ENCODE assay signal across 14 cellular contexts in the genomic region with DNA sequence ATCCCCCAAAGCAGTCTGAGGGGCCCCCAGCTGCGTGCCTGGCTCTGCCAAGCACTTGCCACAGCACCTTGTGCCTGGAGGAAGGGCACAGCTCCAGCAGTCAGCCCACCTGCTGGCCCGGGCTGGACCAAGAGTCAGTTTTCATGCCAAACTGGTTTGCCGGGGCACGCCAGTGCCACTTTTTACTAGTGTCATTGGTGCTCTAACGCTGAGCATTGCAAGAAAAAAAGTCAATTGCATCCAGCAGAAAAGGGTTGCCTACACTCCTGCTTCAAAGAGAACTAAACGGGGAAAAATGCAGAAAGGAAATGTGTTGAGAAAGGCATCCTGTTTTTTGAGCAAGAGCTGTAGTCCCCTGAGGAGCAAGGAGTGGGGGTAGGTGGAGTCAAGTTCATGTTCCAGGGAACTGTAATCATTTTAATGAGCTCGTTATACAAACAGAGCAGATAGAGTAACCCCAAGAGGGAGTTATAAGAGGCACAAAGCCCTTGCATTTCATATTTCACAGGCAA.
DNase-seq lines count a peak whose midpoint lies in the region; ATAC-seq, FAIRE-seq and TF ChIP-seq lines count a peak whose summit lies in the region.
"Had no signal": no experiment of that assay in that cellular context is flagged by ENCODE, and none has a peak within 500 bp of the region (broad histone marks: within the 10 kb centered on the region; RNA-seq: fewer than 3 reads in every experiment).

No MANE protein-coding gene starts in this region.

- peak; percentile 32 for DNase-seq in activated CD8-positive, alpha-beta memory T cell treated with anti-CD3 and anti-CD28 coated beads for 24 hours
- no peak for DNase-seq in activated CD8-positive, alpha-beta memory T cell treated with anti-CD3 and anti-CD28 coated beads, Interleukin-2, amount 50 U/mL, for 4 hours
- DNase-seq in RWPE1 (ENCODE audit: low spot score) (no peak), heart left ventricle (no peak), upper lobe of right lung (peak; percentile 78), T-cell (no peak), HTR-8/SVneo (ENCODE audit: insufficient read length, low spot score) (no peak), foreskin fibroblast (no peak)
- DNase-seq: GM23248, NCI-H2081 had no signal

- H3K27me3 Mint-ChIP-seq in T-cell, result peaks cover 19 to 23% of the 10 kb centered on the region in 2 donors

- H3K4me1 Mint-ChIP-seq in T-cell, result peaks cover 0 to 8% (median 5%) of the 10 kb centered on the region in 3 donors
- H3K4me1 Mint-ChIP-seq: stimulated activated effector memory CD8-positive, alpha-beta T cell treated with anti-CD3 and anti-CD28 coated beads, Interleukin-12 subunit alpha, Interleukin-12 subunit beta, amount 100 ng/mL, for 72 hours had no signal

- no peaks in the 10 kb centered on the region for H3K36me3 ChIP-seq in heart left ventricle
- H3K36me3 ChIP-seq in upper lobe of right lung, result no peaks in the 10 kb centered on the region
- H3K36me3 ChIP-seq: SJSA1 had no signal

- H3K9me3 ChIP-seq in heart left ventricle (no peaks in the 10 kb centered on the region), upper lobe of right lung (no peaks in the 10 kb centered on the region)
- H3K9me3 ChIP-seq: SJSA1 had no signal

- peaks cover 0 to 4% (median 0%) of the 10 kb centered on the region in 3 donors for H3K9me3 Mint-ChIP-seq in T-cell
- H3K9me3 Mint-ChIP-seq: activated naive CD4-positive, alpha-beta T cell treated with anti-CD3 and anti-CD28 coated beads, Interleukin-2, amount 50 U/mL, for 24 hours; natural killer cell treated with Interleukin-12 subunit alpha and Interleukin-12 subunit beta and Interleukin-15 and Interleukin-18, amount 100 ng/mL, for 72 hours; stimulated activated effector memory CD8-positive, alpha-beta T cell treated with anti-CD3 and anti-CD28 coated beads, Interleukin-12 subunit alpha, Interleukin-12 subunit beta, amount 100 ng/mL, for 72 hours had no signal

- no peak for TF ChIP-seq CTCF in RWPE1 (conservative IDR thresholded peaks at IDR 0.05; ENCODE audit: low read depth)
- no peak for TF ChIP-seq CTCF in heart left ventricle (IDR thresholded peaks at IDR 0.05)
- no peak for TF ChIP-seq CTCF in upper lobe of right lung (IDR thresholded peaks at IDR 0.05)
- TF ChIP-seq CTCF in foreskin fibroblast (IDR thresholded peaks at IDR 0.05; ENCODE audit: low read depth, low read length), result no peak

- intact Hi-C loops in heart left ventricle (cut with DNase I) (no loop called here), upper lobe of right lung (cut with DNase I) (no loop called here)

- H3K4me3 ChIP-seq in heart left ventricle, result no peak overlapping the region
- no peak overlapping the region for H3K4me3 ChIP-seq in upper lobe of right lung
- H3K4me3 ChIP-seq in foreskin fibroblast (ENCODE audit: low read depth in 1 of 2, low read length in 2 of 2), result no peak overlapping the region
- H3K4me3 ChIP-seq: GM23248, SJSA1 had no signal

- CTCF ChIA-PET in RWPE1 (lab: Yijun Ruan, JAX) (interaction anchor here (0.7 kb wide), 1 partner anchor 57 kb away, joined by 3 read pairs; no protein-coding TSS in a partner anchor), T-cell (lab: Charles Lee) (no interaction called here)

- POLR2A ChIA-PET in RWPE1 (lab: Yijun Ruan, JAX; ENCODE audit: low non-redundant PET) (no interaction called here), T-cell (lab: Charles Lee) (no interaction called here)

- TF ChIP-seq POLR2A in heart left ventricle (IDR thresholded peaks at IDR 0.05), result no peak

- no peak overlapping the region for H3K4me3 Mint-ChIP-seq in T-cell
- H3K4me3 Mint-ChIP-seq: activated naive CD4-positive, alpha-beta T cell treated with anti-CD3 and anti-CD28 coated beads, Interleukin-2, amount 50 U/mL, for 24 hours; natural killer cell treated with Interleukin-12 subunit alpha and Interleukin-12 subunit beta and Interleukin-15 and Interleukin-18, amount 100 ng/mL, for 72 hours; stimulated activated effector memory CD8-positive, alpha-beta T cell treated with anti-CD3 and anti-CD28 coated beads, Interleukin-12 subunit alpha, Interleukin-12 subunit beta, amount 100 ng/mL, for 72 hours had no signal

- H3K27ac Mint-ChIP-seq in T-cell, result no peak overlapping the region
- H3K27ac Mint-ChIP-seq: activated naive CD4-positive, alpha-beta T cell treated with anti-CD3 and anti-CD28 coated beads, Interleukin-2, amount 50 U/mL, for 24 hours; natural killer cell treated with Interleukin-12 subunit alpha and Interleukin-12 subunit beta and Interleukin-15 and Interleukin-18, amount 100 ng/mL, for 72 hours; stimulated activated effector memory CD8-positive, alpha-beta T cell treated with anti-CD3 and anti-CD28 coated beads, Interleukin-12 subunit alpha, Interleukin-12 subunit beta, amount 100 ng/mL, for 72 hours had no signal

- FAIRE-seq in HTR-8/SVneo (lab: Jason Lieb, UNC), result no peak

- 38 to 41% (median 40%) methylated on average over 7 of the region's 7 CpGs for WGBS in heart left ventricle, 4 donors

- peak overlapping the region; percentile 30; the same call in 1 of the 2 replicates for H3K27ac ChIP-seq in RWPE1
- peak overlapping the region in 2 of 12 donors; percentile 7 to 58 for H3K27ac ChIP-seq in heart left ventricle
- H3K27ac ChIP-seq in upper lobe of right lung, result peak overlapping the region; percentile 68
- H3K27ac ChIP-seq: GM23248, SJSA1 had no signal

- H3K36me3 Mint-ChIP-seq in T-cell, result no peaks in the 10 kb centered on the region
- H3K36me3 Mint-ChIP-seq: natural killer cell treated with Interleukin-12 subunit alpha and Interleukin-12 subunit beta and Interleukin-15 and Interleukin-18, amount 100 ng/mL, for 72 hours; stimulated activated effector memory CD8-positive, alpha-beta T cell treated with anti-CD3 and anti-CD28 coated beads, Interleukin-12 subunit alpha, Interleukin-12 subunit beta, amount 100 ng/mL, for 72 hours had no signal

- peaks cover 0 to 21% (median 8%) of the 10 kb centered on the region in 12 donors for H3K4me1 ChIP-seq in heart left ventricle
- H3K4me1 ChIP-seq in upper lobe of right lung, result peaks cover 16% of the 10 kb centered on the region
- H3K4me1 ChIP-seq: SJSA1 had no signal

- ATAC-seq in heart left ventricle (peak in 3 of 4 donors; percentile 20 to 56 (median 41)), upper lobe of right lung (peak; percentile 82), T-cell (replicated peaks in 1 of 4) (no peak)
- ATAC-seq: natural killer cell treated with Interleukin-12 subunit alpha and Interleukin-12 subunit beta and Interleukin-15 and Interleukin-18, amount 100 ng/mL, for 72 hours; stimulated activated effector memory CD8-positive, alpha-beta T cell treated with anti-CD3 and anti-CD28 coated beads, Interleukin-12 subunit alpha, Interleukin-12 subunit beta, amount 100 ng/mL, for 72 hours had no signal

- H3K27me3 ChIP-seq in heart left ventricle (peaks cover 0 to 4% (median 0%) of the 10 kb centered on the region in 9 donors), upper lobe of right lung (no peaks in the 10 kb centered on the region)

Comparison
In these comparisons a context has a peak if more than half of its experiments do, and no peak if none do; other contexts are left out.
1. DNase-seq: peak in activated CD8-positive, alpha-beta memory T cell treated with anti-CD3 and anti-CD28 coated beads for 24 hours (single experiment) and upper lobe of right lung (single experiment); none in activated CD8-positive, alpha-beta memory T cell treated with anti-CD3 and anti-CD28 coated beads, Interleukin-2, amount 50 U/mL, for 4 hours (single experiment), RWPE1 (single experiment), heart left ventricle (0 of 5), T-cell (0 of 34), HTR-8/SVneo (single experiment) and foreskin fibroblast (0 of 2).
2. ATAC-seq: peak in heart left ventricle (3 of 4) and upper lobe of right lung (single experiment); none in T-cell (0 of 4).